In the genomic region with DNA sequence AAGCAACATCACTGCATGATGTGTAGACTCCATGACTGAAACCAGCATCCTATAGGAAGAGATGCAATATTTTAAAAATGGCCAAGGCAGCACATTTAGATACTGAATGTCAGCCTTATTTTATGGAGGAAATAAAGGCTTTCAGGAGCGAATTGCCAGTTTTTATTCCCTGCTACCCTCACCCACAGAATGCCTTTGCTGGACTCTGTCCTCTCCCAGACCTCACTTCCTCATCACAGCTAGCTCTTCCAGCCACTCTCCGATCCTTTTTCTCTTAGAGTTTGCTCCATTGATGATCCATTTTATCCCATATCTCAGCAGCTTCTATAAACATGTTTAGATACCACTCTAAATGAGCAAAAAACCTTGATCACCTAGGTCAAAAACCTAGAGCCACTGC, we compare ENCODE assay signal across 30 cellular contexts.
"Had no signal": no experiment of that assay in that cellular context is flagged by ENCODE, and none has a peak within 500 bp of the region (broad histone marks: within the 10 kb centered on the region; RNA-seq: fewer than 3 reads in every experiment).

No MANE protein-coding gene starts in this region.

- H3K9me3 ChIP-seq: ovary, psoas muscle, right lobe of liver, sigmoid colon, spleen, stomach, thoracic aorta, thyroid gland, tibial nerve, upper lobe of left lung, vagina had no signal

- H3K27ac Mint-ChIP-seq: naive thymus-derived CD4-positive, alpha-beta T cell; natural killer cell; nephron; neural progenitor cell; progenitor cell of endocrine pancreas; stimulated activated memory B cell treated with anti-CD40 and anti-IgM and Interleukin-4, amounts not matched to agents 10 μg/mL and 1 μg/mL and 100 μg/mL, for 72 hours; stimulated activated naive CD8-positive, alpha-beta T cell treated with anti-CD3 and anti-CD28 coated beads, Interleukin-15, Interleukin-2, amounts not matched to agents 100 ng/mL and 50 ng/mL, for 24 hours had no signal

- DNase-seq: naive thymus-derived CD4-positive, alpha-beta T cell; natural killer cell; occipital lobe; ovary; posterior cingulate gyrus; psoas muscle; right cardiac atrium; right lobe of liver; sigmoid colon; spleen; stimulated activated CD4-positive, alpha-beta T cell treated with anti-CD3 and anti-CD28 coated beads, Interleukin-12 subunit alpha, Interleukin-12 subunit beta, amount 100 ng/mL, for 4 hours; stimulated activated CD4-positive, alpha-beta T cell treated with anti-CD3 and anti-CD28 coated beads, Interleukin-1b, Interleukin-23, amount 100 ng/mL, for 48 hours; stimulated activated CD4-positive, alpha-beta T cell treated with anti-CD3 and anti-CD28 coated beads, Interleukin-4, amount 100 ng/mL, for 1 hour; stimulated activated CD4-positive, alpha-beta T cell treated with anti-CD3 and anti-CD28 coated beads, Interleukin-4, amount 100 ng/mL, for 4 hours; stimulated activated CD8-positive, alpha-beta memory T cell treated with anti-CD3 and anti-CD28 coated beads, Interleukin-4, amount 100 ng/mL, for 48 hours; stimulated activated naive CD4-positive, alpha-beta T cell; stomach; thyroid gland; upper lobe of left lung had no signal

- H3K4me1 Mint-ChIP-seq: natural killer cell, neural progenitor cell had no signal

- H3K4me3 Mint-ChIP-seq: naive thymus-derived CD4-positive, alpha-beta T cell; natural killer cell; nephron; neural progenitor cell; stimulated activated memory B cell treated with anti-CD40 and anti-IgM and Interleukin-4, amounts not matched to agents 10 μg/mL and 1 μg/mL and 100 μg/mL, for 72 hours; stimulated activated naive CD8-positive, alpha-beta T cell treated with anti-CD3 and anti-CD28 coated beads, Interleukin-15, Interleukin-2, amounts not matched to agents 100 ng/mL and 50 ng/mL, for 24 hours had no signal

- H3K9me3 Mint-ChIP-seq: naive thymus-derived CD4-positive, alpha-beta T cell; natural killer cell; nephron; stimulated activated memory B cell treated with anti-CD40 and anti-IgM and Interleukin-4, amounts not matched to agents 10 μg/mL and 1 μg/mL and 100 μg/mL, for 72 hours; stimulated activated naive CD8-positive, alpha-beta T cell treated with anti-CD3 and anti-CD28 coated beads, Interleukin-15, Interleukin-2, amounts not matched to agents 100 ng/mL and 50 ng/mL, for 24 hours had no signal

- H3K27ac ChIP-seq: neural progenitor cell, ovary, parathyroid adenoma, psoas muscle, right lobe of liver, sigmoid colon, spleen, stomach, thoracic aorta, tibial nerve, upper lobe of left lung, vagina had no signal

- H3K4me3 ChIP-seq: neural progenitor cell, ovary, psoas muscle, right lobe of liver, sigmoid colon, smooth muscle cell, spleen, stomach, thoracic aorta, thyroid gland, tibial nerve, upper lobe of left lung, vagina had no signal

- H3K36me3 ChIP-seq: neural progenitor cell, ovary, right lobe of liver, sigmoid colon, spleen, stomach, thoracic aorta, thyroid gland, tibial nerve, upper lobe of left lung, vagina had no signal

- H3K27me3 ChIP-seq: neural progenitor cell, ovary, right lobe of liver, sigmoid colon, spleen, stomach, thyroid gland, tibial nerve, upper lobe of left lung, vagina had no signal

- H3K36me3 Mint-ChIP-seq: naive thymus-derived CD4-positive, alpha-beta T cell; natural killer cell; stimulated activated memory B cell treated with anti-CD40 and anti-IgM and Interleukin-4, amounts not matched to agents 10 μg/mL and 1 μg/mL and 100 μg/mL, for 72 hours had no signal

- H3K4me1 ChIP-seq: neural progenitor cell, parathyroid adenoma, psoas muscle, right lobe of liver, spleen had no signal

- H3K27me3 Mint-ChIP-seq: naive thymus-derived CD4-positive, alpha-beta T cell; progenitor cell of endocrine pancreas; stimulated activated memory B cell treated with anti-CD40 and anti-IgM and Interleukin-4, amounts not matched to agents 10 μg/mL and 1 μg/mL and 100 μg/mL, for 72 hours; stimulated activated naive CD8-positive, alpha-beta T cell treated with anti-CD3 and anti-CD28 coated beads, Interleukin-15, Interleukin-2, amounts not matched to agents 100 ng/mL and 50 ng/mL, for 24 hours had no signal

- FAIRE-seq: urothelium cell line had no signal

- ATAC-seq: naive thymus-derived CD4-positive, alpha-beta T cell; natural killer cell; psoas muscle; right cardiac atrium; right lobe of liver; stimulated activated memory B cell treated with anti-CD40 and anti-IgM and Interleukin-4, amounts not matched to agents 10 μg/mL and 1 μg/mL and 100 μg/mL, for 72 hours had no signal
